In genomic region chr7:151113344-151114150, GRCh38 we compare ENCODE assay signal across 12 cellular contexts. TPM values are rescaled to one million over a fixed set of nuclear protein-coding genes. Genes with fewer than 3 reads are reported as not detected.
DNase-seq lines count a peak whose midpoint lies in the region; ATAC-seq, FAIRE-seq and TF ChIP-seq lines count a peak whose summit lies in the region.
"Had no signal": no experiment of that assay in that cellular context is flagged by ENCODE, and none has a peak within 500 bp of the region (broad histone marks: within the 10 kb centered on the region; RNA-seq: fewer than 3 reads in every experiment).

No MANE protein-coding gene starts in this region.

- H3K4me3 ChIP-seq in BLaER1 (no peak overlapping the region), bronchial epithelial cell (ENCODE audit: low read depth, low read length) (peak overlapping the region; percentile 57), mucosa of rectum (ENCODE audit: low read length in 2 of 2) (peak overlapping the region; percentile 41 to 47)

- peaks cover 51% of the 10 kb centered on the region for H3K4me1 ChIP-seq in BLaER1
- H3K4me1 ChIP-seq in mucosa of rectum (ENCODE audit: control insufficient read depth in 2 of 2, insufficient read depth in 2 of 2, low read length in 2 of 2), result peaks cover 7 to 20% of the 10 kb centered on the region in 2 donors

- H3K36me3 ChIP-seq in BLaER1 (peaks cover 35% of the 10 kb centered on the region), bronchial epithelial cell (ENCODE audit: control insufficient read depth, insufficient read depth, low read length) (peaks cover 16% of the 10 kb centered on the region), mucosa of rectum (ENCODE audit: control insufficient read depth in 2 of 2, insufficient read depth in 2 of 2, low read length in 2 of 2) (peaks cover 4 to 16% of the 10 kb centered on the region in 2 donors)

- H4K20me1 ChIP-seq in BLaER1, result peaks cover 100% of the 10 kb centered on the region

- H3K9ac ChIP-seq in BLaER1 (no peak overlapping the region), mucosa of rectum (ENCODE audit: low read depth in 1 of 2, low read length in 2 of 2) (no peak overlapping the region)

- TF ChIP-seq CTCF in bronchial epithelial cell (IDR thresholded peaks at IDR 0.05; ENCODE audit: insufficient read depth, low read length, severe bottlenecking), result no peak

- no peak overlapping the region for H3K27ac ChIP-seq in BLaER1
- H3K27ac ChIP-seq in mucosa of rectum (ENCODE audit: low read depth in 2 of 2, low read length in 2 of 2), result no peak overlapping the region

- DNase-seq in LHCN-M2 (ENCODE audit: low read depth) (peak; percentile 86), bronchial epithelial cell (ENCODE audit: low read depth) (peak; percentile 85), GM19239 (ENCODE audit: insufficient read length, low spot score) (no peak)
- DNase-seq: stimulated activated naive CD4-positive, alpha-beta T cell treated with Interleukin-2 at 50 U/mL for 16 hours had no signal

- FAIRE-seq in bronchial epithelial cell (lab: Jason Lieb, UNC), result no peak
- FAIRE-seq in GM19239 (lab: Jason Lieb, UNC), result no peak
- FAIRE-seq: GM12891 had no signal

- H3K9me3 ChIP-seq in BLaER1, result no peaks in the 10 kb centered on the region
- no peaks in the 10 kb centered on the region for H3K9me3 ChIP-seq in mucosa of rectum (ENCODE audit: control insufficient read depth in 2 of 2, low read length in 2 of 2)

- peaks cover 34% of the 10 kb centered on the region for H3K27me3 ChIP-seq in BLaER1
- H3K27me3 ChIP-seq in bronchial epithelial cell (ENCODE audit: control insufficient read depth, insufficient read depth, low read length), result no peaks in the 10 kb centered on the region
- no peaks in the 10 kb centered on the region for H3K27me3 ChIP-seq in mucosa of rectum (ENCODE audit: control insufficient read depth in 2 of 2, insufficient read depth in 2 of 2, low read length in 2 of 2)

- 0 out of 2 replicates have a peak overlapping the region, but pooled peaks have one; percentile 7 for H3K4me2 ChIP-seq in BLaER1

- ATAC-seq in HG02759 (IDR thresholded peaks at IDR 0.05; ENCODE audit: unreplicated experiment) (no peak), HG02763 (IDR thresholded peaks at IDR 0.05; ENCODE audit: unreplicated experiment) (no peak), HG02623 (IDR thresholded peaks at IDR 0.05; ENCODE audit: unreplicated experiment) (no peak)

RNA-seq across cellular contexts. Expression of gene AGAP3, which starts 27.3 kb away (rescaled TPM):
- total RNA-seq in LHCN-M2 (2014; rRNA removed), result 52.8 and 53.4 TPM in 2 replicates
- 60.3 TPM for polyA plus RNA-seq in LHCN-M2 (2012)
- total RNA-seq in bronchial epithelial cell, result 52.7 and 61.1 TPM in 2 replicates

RNA-seq across cellular contexts. Expression of gene TMUB1, which starts 30.3 kb away (rescaled TPM):
- total RNA-seq in LHCN-M2 (2014; rRNA removed) (60.9 and 61.5 TPM in 2 replicates), bronchial epithelial cell (9.0 and 11.6 TPM in 2 replicates)
- 48.7 TPM for polyA plus RNA-seq in LHCN-M2 (2012)

RNA-seq across cellular contexts. Expression of gene FASTK, which starts 32.9 kb away (rescaled TPM):
- total RNA-seq in LHCN-M2 (2014; rRNA removed) (141 and 146 TPM in 2 replicates), bronchial epithelial cell (51.6 and 65.8 TPM in 2 replicates)
- polyA plus RNA-seq in LHCN-M2 (2012), result 107 TPM

RNA-seq across cellular contexts. Expression of gene GBX1, which starts 53.9 kb away (rescaled TPM):
- not detected in 2 replicates for total RNA-seq in LHCN-M2 (2014; rRNA removed)
- not detected for polyA plus RNA-seq in LHCN-M2 (2012)
- not detected in 2 replicates for total RNA-seq in bronchial epithelial cell
- total RNA-seq: activated CD8-positive, alpha-beta memory T cell treated with anti-CD3 and anti-CD28 coated beads for 36 hours; mesenteric fat pad had no signal

RNA-seq across cellular contexts. Expression of gene SLC4A2, which starts 54.2 kb away (rescaled TPM):
- total RNA-seq in LHCN-M2 (2014; rRNA removed) (274 and 291 TPM in 2 replicates), bronchial epithelial cell (33.2 and 38.9 TPM in 2 replicates)
- polyA plus RNA-seq in LHCN-M2 (2012), result 331 TPM
